In the genomic region with DNA sequence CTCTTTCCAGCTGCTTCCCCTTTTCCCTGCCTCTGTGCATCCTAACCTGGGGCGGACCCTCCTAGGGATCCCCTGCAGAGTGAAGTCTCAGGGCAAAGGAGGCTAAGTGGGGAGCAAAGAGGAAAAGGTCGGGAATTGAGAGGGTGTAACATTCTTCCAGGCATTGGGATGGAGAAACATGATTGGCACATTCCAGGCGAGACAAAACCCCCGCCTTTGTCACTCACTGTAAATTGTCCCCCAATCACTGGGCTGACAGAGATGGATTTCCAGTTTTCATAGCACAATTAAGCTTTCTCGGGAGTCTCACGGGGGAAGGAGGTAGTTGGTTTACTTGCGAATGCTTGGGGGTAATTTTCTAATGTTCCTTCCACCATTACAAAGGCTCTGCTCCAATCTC, we compare ENCODE assay signal across 25 cellular contexts.
"Had no signal": no experiment of that assay in that cellular context is flagged by ENCODE, and none has a peak within 500 bp of the region (broad histone marks: within the 10 kb centered on the region; RNA-seq: fewer than 3 reads in every experiment).

No MANE protein-coding gene starts in this region.

- H3K4me1 ChIP-seq: foreskin keratinocyte, gastroesophageal sphincter, left lung, lower lobe of right lung had no signal

- FAIRE-seq: colon, endometrium, frontal cortex, islet of Langerhans, keratinocyte had no signal

- H3K27me3 Mint-ChIP-seq: naive B cell had no signal

- H3K27ac Mint-ChIP-seq: mesothelial cell of epicardium had no signal

- H3K9me3 ChIP-seq: gastroesophageal sphincter, heart left ventricle, left lung, lower lobe of right lung, mucosa of descending colon had no signal

- H3K4me2 ChIP-seq: hepatocyte had no signal

- DNase-seq: dermis blood vessel endothelial cell; dorsolateral prefrontal cortex; effector CD4-positive, alpha-beta T cell; effector memory CD4-positive, alpha-beta T cell; erythroblast; foreskin keratinocyte; heart left ventricle; hypothalamus; left cardiac atrium; left lung; left ventricle myocardium superior; lower lobe of right lung; mesenchymal stem cell; mucosa of descending colon; naive B cell had no signal

- H3K27ac ChIP-seq: coronary artery, dorsolateral prefrontal cortex, epithelial cell of prostate, foreskin keratinocyte, gastroesophageal sphincter, heart left ventricle, hepatocyte, left lung, lower lobe of right lung had no signal

- H2AFZ ChIP-seq: hepatocyte had no signal

- H3K4me3 ChIP-seq: coronary artery, dorsolateral prefrontal cortex, gastroesophageal sphincter, heart left ventricle, hepatocyte, left lung, lower lobe of right lung, mucosa of descending colon had no signal

- H3K4me1 Mint-ChIP-seq: mesothelial cell of epicardium had no signal

- H3K27me3 ChIP-seq: dorsolateral prefrontal cortex, foreskin keratinocyte, gastroesophageal sphincter, heart left ventricle, hepatocyte, left lung had no signal

- H3K4me3 Mint-ChIP-seq: mesothelial cell of epicardium, naive B cell had no signal

- H3K79me2 ChIP-seq: hepatocyte had no signal
